Comparison of ENCODE assay signal across 8 cellular contexts in the genomic region with DNA sequence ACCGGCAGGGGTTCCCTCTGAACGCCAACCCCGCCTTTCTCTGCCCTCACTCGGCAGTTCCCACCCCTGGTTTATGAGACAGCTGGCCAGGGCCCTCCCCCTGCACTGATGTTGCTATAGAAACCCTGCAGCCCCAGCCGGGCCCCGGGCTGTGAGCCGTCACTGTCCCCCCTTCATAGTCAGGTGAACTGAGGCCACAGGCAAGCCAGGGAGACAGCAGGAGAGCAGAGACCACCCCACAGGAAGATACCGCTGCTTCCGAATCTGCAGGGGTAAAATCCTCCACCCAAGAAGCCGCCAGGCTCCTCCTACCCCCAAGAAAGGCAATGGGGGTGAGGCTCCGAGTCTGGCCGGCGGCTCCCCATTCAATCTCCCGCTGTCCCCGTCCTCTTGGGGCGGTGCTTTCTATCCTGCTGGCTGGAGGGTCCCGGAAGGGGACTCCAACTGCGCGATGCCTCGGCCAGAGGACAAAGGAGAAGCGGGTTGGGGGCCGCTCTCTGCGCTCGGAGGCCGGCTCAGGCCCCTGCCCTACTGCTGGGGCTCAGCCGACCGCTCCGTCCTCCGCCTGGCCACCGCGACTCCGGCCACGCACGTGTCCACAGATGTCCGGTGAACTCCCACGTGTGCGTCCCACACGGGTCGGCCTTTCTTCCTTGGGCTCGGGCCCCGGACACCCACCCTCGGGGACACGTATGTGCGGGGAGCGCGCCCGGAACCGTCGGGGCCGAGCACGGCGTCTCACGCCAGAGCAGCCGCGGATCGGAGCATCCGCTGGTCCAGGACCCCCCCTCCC. TPM values are rescaled to one million over a fixed set of nuclear protein-coding genes. Genes with fewer than 3 reads are reported as not detected.
DNase-seq lines count a peak whose midpoint lies in the region; ATAC-seq and TF ChIP-seq lines count a peak whose summit lies in the region.

No MANE protein-coding gene starts in this region.

- no peaks in the 10 kb centered on the region for H3K27me3 ChIP-seq in AG04450 (ENCODE audit: control insufficient read depth, insufficient read depth, low read length)

- peaks cover 3% of the 10 kb centered on the region; the same call in 1 of the 2 replicates for H3K9me3 ChIP-seq in AG04450 (ENCODE audit: control insufficient read depth, insufficient read depth, low read length)

- TF ChIP-seq CTCF in AG04450 (IDR thresholded peaks at IDR 0.05; ENCODE audit: low read depth, low read length) (no peak), choroid plexus epithelial cell (conservative IDR thresholded peaks at IDR 0.05; ENCODE audit: low read depth, low read length) (no peak)

- DNase-seq in AG04450 (ENCODE audit: low read depth, low spot score) (peak; percentile 53), NCI-H510A (lab: John Stamatoyannopoulos, UW) (peak; percentile 61), choroid plexus epithelial cell (ENCODE audit: low read depth) (peak; percentile 95), left lobe of liver (ENCODE audit: low spot score) (no peak)
- peak; percentile 59 to 63 for DNase-seq in activated CD4-positive, alpha-beta T cell treated with anti-CD3 and anti-CD28 coated beads for 4 hours
- peak; percentile 65 to 69 for DNase-seq in stimulated activated CD4-positive, alpha-beta T cell treated with anti-CD3 and anti-CD28 coated beads, Interleukin-2, amount 100 ng/mL, for 48 hours

- POLR2A ChIA-PET in AG04450 (lab: Yijun Ruan, JAX) = interaction anchor here (0.8 to 2.5 kb wide), 5 partner anchors 11 to 22 kb away, joined by 3 to 18 read pairs (median 5); a partner anchor contains a TSS

- peak overlapping the region; percentile 85 for H3K27ac ChIP-seq in AG04450 (ENCODE audit: low read depth, low read length)

- CTCF ChIA-PET in AG04450 (lab: Charles Lee) = interaction anchor here (0.7 to 1.1 kb wide), 2 partner anchors 14 to 333 kb away, joined by 3 to 4 read pairs; no protein-coding TSS in a partner anchor

- peak overlapping the region; percentile 78 for H3K4me3 ChIP-seq in AG04450 (ENCODE audit: low read depth, low read length)
- peak overlapping the region; percentile 79 for H3K4me3 ChIP-seq in choroid plexus epithelial cell (ENCODE audit: low read depth, low read length)

- peak; percentile 38 for ATAC-seq in GM18909 (IDR thresholded peaks at IDR 0.05; ENCODE audit: poor library complexity, unreplicated experiment)
- peak; percentile 42 for ATAC-seq in HG03342 (IDR thresholded peaks at IDR 0.05; ENCODE audit: unreplicated experiment)
- peak; percentile 33 for ATAC-seq in left lobe of liver

RNA-seq across cellular contexts. Expression of a gene that starts 0.6 kb away (rescaled TPM):
- polyA plus RNA-seq in AG04450 (2011; rRNA removed) = 11.3 and 11.5 TPM in 2 replicates
- polyA minus RNA-seq in AG04450 (2011; rRNA and poly(A)+ RNA removed) = 8.6 and 14.8 TPM in 2 replicates
- total RNA-seq in left lobe of liver = 51.4 TPM

RNA-seq across cellular contexts. Expression of a gene that starts 7.5 kb away (rescaled TPM):
- 5.7 and 8.2 TPM in 2 replicates for polyA plus RNA-seq in AG04450 (2011; rRNA removed)
- polyA minus RNA-seq in AG04450 (2011; rRNA and poly(A)+ RNA removed) = 2.9 and 3.6 TPM in 2 replicates
- 14.9 TPM for total RNA-seq in left lobe of liver

RNA-seq across cellular contexts. Expression of a gene that starts 7.6 kb away (rescaled TPM):
- polyA plus RNA-seq in AG04450 (2011; rRNA removed) = 0.55 and 1.1 TPM in 2 replicates
- polyA minus RNA-seq in AG04450 (2011; rRNA and poly(A)+ RNA removed) = 0.30 and 0.46 TPM in 2 replicates
- 0.43 TPM for total RNA-seq in left lobe of liver

RNA-seq across cellular contexts. Expression of a gene that starts 12.3 kb away (rescaled TPM):
- polyA plus RNA-seq in AG04450 (2011; rRNA removed) = 940 and 1,115 TPM in 2 replicates
- 767 and 795 TPM in 2 replicates for polyA minus RNA-seq in AG04450 (2011; rRNA and poly(A)+ RNA removed)
- 511 TPM for total RNA-seq in left lobe of liver

RNA-seq across cellular contexts. Expression of a gene that starts 20.2 kb away (rescaled TPM):
- polyA plus RNA-seq in AG04450 (2011; rRNA removed) = 15.0 and 18.8 TPM in 2 replicates
- 9.3 and 11.7 TPM in 2 replicates for polyA minus RNA-seq in AG04450 (2011; rRNA and poly(A)+ RNA removed)
- total RNA-seq in left lobe of liver = 31.7 TPM
